ENCODE assay signal across 8 cellular contexts in genomic region chr1:111618953-111619634, GRCh38. TPM values are rescaled to one million over a fixed set of nuclear protein-coding genes. Genes with fewer than 3 reads are reported as not detected.
DNase-seq lines count a peak whose midpoint lies in the region; ATAC-seq and TF ChIP-seq lines count a peak whose summit lies in the region.

No MANE protein-coding gene starts in this region.

- H3K4me2 ChIP-seq in neural cell (ENCODE audit: low read length), result peak overlapping the region; percentile 75

- no peaks in the 10 kb centered on the region for H4K20me1 ChIP-seq in neural cell (ENCODE audit: insufficient read depth)

- H3K9me2 ChIP-seq in neural cell (ENCODE audit: insufficient read depth, low read length), result no peaks in the 10 kb centered on the region

- H3K4me1 ChIP-seq in ACC112 (ENCODE audit: control insufficient read depth, insufficient read depth, low read length, unreplicated experiment), result peaks cover 16% of the 10 kb centered on the region

- DNase-seq in NCI-H146 (lab: John Stamatoyannopoulos, UW) (peak; percentile 36), dorsolateral prefrontal cortex (peak in 1 of 10 donors; percentile 32), NCI-H187 treated with DMSO at 0.1 percent for 48 hours (lab: John Stamatoyannopoulos, UW) (no peak), NCI-H510A (lab: John Stamatoyannopoulos, UW) (no peak)

- H3K9me3 ChIP-seq in neural cell (ENCODE audit: low read length), result no peaks in the 10 kb centered on the region

- TF ChIP-seq RAD21 in neural cell (conservative IDR thresholded peaks at IDR 0.05), result no peak

- H3K9ac ChIP-seq in neural cell (ENCODE audit: low read length), result peak overlapping the region; percentile 4

- H3K27me3 ChIP-seq in ACC112 (ENCODE audit: insufficient read depth, low read length) (no peaks in the 10 kb centered on the region), dorsolateral prefrontal cortex (no peaks in the 10 kb centered on the region), neural cell (ENCODE audit: insufficient read depth, low read depth, low read length) (no peaks in the 10 kb centered on the region)

- H2AFZ ChIP-seq in ACC112 (ENCODE audit: low read length, unreplicated experiment), result peak overlapping the region; percentile 98
- H2AFZ ChIP-seq in neural cell (ENCODE audit: low read depth, low read length), result peak overlapping the region; percentile 18

- no peaks in the 10 kb centered on the region for H3F3A ChIP-seq in neural cell (ENCODE audit: insufficient read depth, low read length, poor library complexity, severe bottlenecking)

- no peak for TF ChIP-seq EP300 in neural cell (conservative IDR thresholded peaks at IDR 0.05; ENCODE audit: poor library complexity, severe bottlenecking)

- peak; percentile 22 for ATAC-seq in GM19455 (IDR thresholded peaks at IDR 0.05; ENCODE audit: unreplicated experiment)
- no peak for ATAC-seq in HG03108 (IDR thresholded peaks at IDR 0.05; ENCODE audit: unreplicated experiment)

- TF ChIP-seq CTCF in dorsolateral prefrontal cortex (IDR thresholded peaks at IDR 0.05 in 54 of 56, conservative IDR thresholded peaks at IDR 0.05 in 2 of 56; ENCODE audit: low read depth in 1 of 56, partially characterized antibody in 56 of 56) (no peak), neural cell (IDR thresholded peaks at IDR 0.05; ENCODE audit: poor library complexity, severe bottlenecking) (no peak)

- H3K36me3 ChIP-seq in ACC112 (ENCODE audit: insufficient read depth, low read length), result no peaks in the 10 kb centered on the region
- no peaks in the 10 kb centered on the region for H3K36me3 ChIP-seq in neural cell (ENCODE audit: insufficient read depth, low read length)

- H3K79me2 ChIP-seq in ACC112 (ENCODE audit: control insufficient read depth, insufficient read depth, low read length, unreplicated experiment) (peaks cover 41% of the 10 kb centered on the region), neural cell (replicated peaks; ENCODE audit: insufficient read depth, low read length) (peaks cover 34% of the 10 kb centered on the region)

- H3K4me3 ChIP-seq in ACC112 (ENCODE audit: low read depth, low read length) (peak overlapping the region; percentile 95), dorsolateral prefrontal cortex (peak overlapping the region; percentile 54 to 97 (median 90)), neural cell (ENCODE audit: low read length) (peak overlapping the region; percentile 90)

- intact Hi-C loops in dorsolateral prefrontal cortex (cut with DNase I), result loop anchor here in 1 of 2 donors (5.0 kb wide), 1 partner anchor 52 kb away; no protein-coding TSS in a partner anchor

- H3K27ac ChIP-seq in ACC112 (ENCODE audit: low read depth, low read length) (no peak overlapping the region), dorsolateral prefrontal cortex (peak overlapping the region in 58 of 59 donors; percentile 44 to 98 (median 93)), neural cell (ENCODE audit: low read length) (no peak overlapping the region)

TF ChIP-seq in neural cell, 6 proteins besides CTCF, POLR2A, EP300 and RAD21:
- TF ChIP-seq SMC3 (conservative IDR thresholded peaks at IDR 0.05; ENCODE audit: poor library complexity), result no peak
- no peak for TF ChIP-seq EZH2 (IDR thresholded peaks at IDR 0.05; ENCODE audit: borderline replicate concordance, insufficient read depth, low read length, poor library complexity, severe bottlenecking)
- no peak for TF ChIP-seq TAF1 (IDR thresholded peaks at IDR 0.05; ENCODE audit: low read depth)
- TF ChIP-seq POLR2AphosphoS5 (IDR thresholded peaks at IDR 0.05), result no peak
- no peak for TF ChIP-seq REST (IDR thresholded peaks at IDR 0.05; ENCODE audit: borderline replicate concordance)
- no peak for TF ChIP-seq MXI1 (conservative IDR thresholded peaks at IDR 0.05; ENCODE audit: poor library complexity, severe bottlenecking)

RNA-seq across cellular contexts. Expression of gene RAP1A, which starts 0.5 kb away (rescaled TPM):
- 10 to 100 TPM; 40.2 to 95.0 (median 58.6) TPM for total RNA-seq in dorsolateral prefrontal cortex
- 24.9 and 28.7 TPM in 2 replicates for polyA plus RNA-seq in neural cell
- polyA minus RNA-seq in neural cell, result 48.7 and 55.6 TPM in 2 replicates

Comparison
In these comparisons a context has a peak if more than half of its experiments do, and no peak if none do; other contexts are left out.
1. H3K27ac ChIP-seq: peak in dorsolateral prefrontal cortex (58 of 59); none in ACC112 (single experiment) and neural cell (single experiment).
2. Peak in every context shown above with its lines, with median percentiles within 50 percentile points of each other: H3K4me3 ChIP-seq.